Comparison of ENCODE assay signal across 20 cellular contexts in genomic region chr14:38199768-38200167, GRCh38. TPM values are rescaled to one million over a fixed set of nuclear protein-coding genes. Genes with fewer than 3 reads are reported as not detected.
DNase-seq lines count a peak whose midpoint lies in the region; ATAC-seq, FAIRE-seq and TF ChIP-seq lines count a peak whose summit lies in the region.
"Had no signal": no experiment of that assay in that cellular context is flagged by ENCODE, and none has a peak within 500 bp of the region (broad histone marks: within the 10 kb centered on the region; RNA-seq: fewer than 3 reads in every experiment).

No MANE protein-coding gene starts in this region.

- POLR2A ChIA-PET in RWPE1 (lab: Yijun Ruan, JAX; ENCODE audit: low non-redundant PET): no interaction called here

- H3K9me3 ChIP-seq in kidney (ENCODE audit: control insufficient read depth in 1 of 2, low read length in 2 of 2): no peaks in the 10 kb centered on the region
- H3K9me3 ChIP-seq: lower lobe of right lung, SJSA1, uterus had no signal

- no peak overlapping the region for H3K9ac ChIP-seq in kidney (ENCODE audit: low read length in 2 of 2)

- TF ChIP-seq CTCF in GM23338 (conservative IDR thresholded peaks at IDR 0.05; ENCODE audit: low read depth in 2 of 2) (no peak), RWPE1 (conservative IDR thresholded peaks at IDR 0.05; ENCODE audit: low read depth) (no peak), fibroblast of the aortic adventitia (IDR thresholded peaks at IDR 0.05; ENCODE audit: insufficient read depth, low read length) (no peak), kidney (IDR thresholded peaks at IDR 0.05; ENCODE audit: borderline replicate concordance, extremely low read depth, insufficient read depth) (no peak)

- peaks cover 7% of the 10 kb centered on the region for H4K20me1 ChIP-seq in GM23338 (replicated peaks; ENCODE audit: insufficient read depth)

- peaks cover 42% of the 10 kb centered on the region for H3K27me3 Mint-ChIP-seq in GM23338 (ENCODE audit: insufficient read depth, low read depth, poor library complexity)
- H3K27me3 Mint-ChIP-seq: CD4-positive, alpha-beta T cell had no signal

- peak overlapping the region; percentile 21; the same call in 1 of the 3 replicates for H3K4me3 Mint-ChIP-seq in GM23338
- H3K4me3 Mint-ChIP-seq: CD4-positive, alpha-beta T cell; neural crest cell had no signal

- H3K27ac ChIP-seq in GM23338 (ENCODE audit: low read depth) (peak overlapping the region; percentile 89; the same call in 1 of the 2 replicates), RWPE1 (no peak overlapping the region), kidney (ENCODE audit: low read depth in 2 of 2, low read length in 2 of 2) (no peak overlapping the region)
- H3K27ac ChIP-seq: hepatocyte, lower lobe of right lung, PC-9, SJSA1, uterus had no signal

- H3K79me2 ChIP-seq in GM23338 (replicated peaks; ENCODE audit: insufficient read depth): peaks cover 7% of the 10 kb centered on the region
- H3K79me2 ChIP-seq: hepatocyte had no signal

- peaks cover 8% of the 10 kb centered on the region; the same call in 2 of the 3 replicates for H3K9me3 Mint-ChIP-seq in GM23338
- H3K9me3 Mint-ChIP-seq: CD4-positive, alpha-beta T cell had no signal

- H3K4me3 ChIP-seq in GM23338 (peak overlapping the region; percentile 70; the same call in 1 of the 2 replicates), fibroblast of the aortic adventitia (ENCODE audit: low read depth, low read length) (no peak overlapping the region), kidney (ENCODE audit: low read length in 2 of 2) (no peak overlapping the region)
- H3K4me3 ChIP-seq: hepatocyte, lower lobe of right lung, PC-9, SJSA1, uterus had no signal

- peaks cover 60% of the 10 kb centered on the region for H3F3A ChIP-seq in GM23338 (replicated peaks; ENCODE audit: low read depth)

- H3K4me1 ChIP-seq in GM23338 (ENCODE audit: insufficient read depth) (peaks cover 44% of the 10 kb centered on the region), kidney (ENCODE audit: control insufficient read depth in 1 of 2, insufficient read depth in 1 of 2, low read depth in 1 of 2, low read length in 2 of 2) (no peaks in the 10 kb centered on the region)
- H3K4me1 ChIP-seq: lower lobe of right lung, SJSA1, uterus had no signal

- no peak for ATAC-seq in GM23338
- no peak for ATAC-seq in HG03469 (IDR thresholded peaks at IDR 0.05; ENCODE audit: unreplicated experiment)
- ATAC-seq: lower lobe of right lung had no signal

- peak overlapping the region; percentile 29; the same call in 1 of the 2 replicates for H3K4me2 ChIP-seq in GM23338
- H3K4me2 ChIP-seq: hepatocyte, PC-9 had no signal

- CTCF ChIA-PET in RWPE1 (lab: Yijun Ruan, JAX): interaction anchor here (0.7 kb wide), 1 partner anchor 693 kb away, joined by 5 read pairs; no protein-coding TSS in a partner anchor

- H3K4me1 Mint-ChIP-seq in GM23338: peaks cover 58% of the 10 kb centered on the region

- H3K9me2 ChIP-seq in GM23338 (ENCODE audit: insufficient read depth): no peaks in the 10 kb centered on the region

- no peak overlapping the region; the same call in 1 of the 2 replicates for H3K27ac Mint-ChIP-seq in GM23338
- H3K27ac Mint-ChIP-seq: CD4-positive, alpha-beta T cell had no signal

- peaks cover 5% of the 10 kb centered on the region for H3K27me3 ChIP-seq in GM23338 (ENCODE audit: insufficient read depth)
- H3K27me3 ChIP-seq: hepatocyte, SJSA1, uterus had no signal

- intact Hi-C loops in kidney (cut with DNase I): no loop called here

- H3K36me3 ChIP-seq in GM23338 (ENCODE audit: insufficient read depth): peaks cover 49% of the 10 kb centered on the region
- H3K36me3 ChIP-seq in kidney (ENCODE audit: control insufficient read depth in 1 of 2, insufficient read depth in 2 of 2, low read length in 2 of 2): no peaks in the 10 kb centered on the region
- H3K36me3 ChIP-seq: lower lobe of right lung, SJSA1, uterus had no signal

- DNase-seq in AG20443 (ENCODE audit: low spot score): peak; percentile 24
- no peak for DNase-seq in GM23338 (ENCODE audit: low spot score)
- peak; percentile 24 for DNase-seq in RWPE1 (ENCODE audit: low spot score)
- DNase-seq in fibroblast of the aortic adventitia (ENCODE audit: low read depth): peak; percentile 9
- no peak for DNase-seq in activated effector memory CD4-positive, alpha-beta T cell treated with Interleukin-2 at 50 U/mL for 16 hours
- DNase-seq in kidney: no peak
- DNase-seq: activated naive CD4-positive, alpha-beta T cell treated with Interleukin-2 at 50 U/mL for 16 hours; CD4-positive, alpha-beta T cell; central memory CD4-positive, alpha-beta T cell; dermis blood vessel endothelial cell; lower lobe of right lung; NCI-H2081; PC-9; T-helper 1 cell; uterus had no signal

- H3K36me3 Mint-ChIP-seq in GM23338 (ENCODE audit: low read depth): peaks cover 72% of the 10 kb centered on the region

- H2AFZ ChIP-seq in GM23338: no peak overlapping the region
- H2AFZ ChIP-seq: hepatocyte, PC-9 had no signal

- no peak for FAIRE-seq in kidney (lab: Jason Lieb, UNC)
- FAIRE-seq: frontal cortex had no signal

TF ChIP-seq in GM23338, 12 proteins besides CTCF, POLR2A, EP300 and RAD21 (continues in another document):
- TF ChIP-seq ZNF114 (CRISPR knock-in tag; IDR thresholded peaks at IDR 0.05) (no peak), NANOG (IDR thresholded peaks at IDR 0.05; ENCODE audit: borderline replicate concordance) (no peak), EZH2phosphoT487 (IDR thresholded peaks at IDR 0.05; ENCODE audit: unreplicated experiment) (no peak), POLR2AphosphoS5 (IDR thresholded peaks at IDR 0.05; ENCODE audit: low read depth) (0 out of 2 replicates have a peak, but pooled peaks have one; percentile 47), EZH2 (IDR thresholded peaks at IDR 0.05; ENCODE audit: low read depth, unreplicated experiment) (no peak), JUNB (IDR thresholded peaks at IDR 0.05; ENCODE audit: unreplicated experiment) (no peak), ETS1 (IDR thresholded peaks at IDR 0.05) (no peak), CREB1 (CRISPR knock-in tag; IDR thresholded peaks at IDR 0.05; ENCODE audit: low read depth) (0 out of 2 replicates have a peak, but pooled peaks have one; percentile 9), ZNF331 (CRISPR knock-in tag; IDR thresholded peaks at IDR 0.05; ENCODE audit: low read depth) (no peak)

RNA-seq across cellular contexts. Expression of gene SSTR1, which starts 7.9 kb away (rescaled TPM):
- 0.80 and 2.3 TPM in 2 replicates for total RNA-seq in GM23338 (2014; rRNA removed; shearing (Covaris generic))
- polyA plus RNA-seq in GM23338 (2016; fragmentation: Nextera tagmentation; extraction: Ambion mirVana): 0.42 and 0.77 TPM in 2 replicates
- 0.57 and 0.63 TPM in 2 replicates for total RNA-seq in fibroblast of the aortic adventitia (ENCODE audit: low replicate concordance)
- total RNA-seq in kidney: 4.0 TPM
- polyA plus RNA-seq in kidney (ENCODE audit: insufficient read depth, low read depth, low replicate concordance): 1.3 TPM
- total RNA-seq: CD4-positive, alpha-beta T cell; neural crest cell; SJSA1 had no signal

RNA-seq across cellular contexts. Expression of gene CLEC14A, which starts 56.1 kb away (rescaled TPM):
- not detected in 2 replicates for total RNA-seq in GM23338 (2014; rRNA removed; shearing (Covaris generic))
- not detected in 2 replicates for polyA plus RNA-seq in GM23338 (2016; fragmentation: Nextera tagmentation; extraction: Ambion mirVana)
- total RNA-seq in fibroblast of the aortic adventitia (ENCODE audit: low replicate concordance): 0.63 and 4.5 TPM in 2 replicates
- 37.6 TPM for total RNA-seq in kidney
- 22.4 TPM for polyA plus RNA-seq in kidney (ENCODE audit: insufficient read depth, low read depth, low replicate concordance)
- total RNA-seq: CD4-positive, alpha-beta T cell; neural crest cell; SJSA1 had no signal

Comparison
In these comparisons a context has a peak if more than half of its experiments do, and no peak if none do; other contexts are left out.
1. DNase-seq: peak in AG20443 (single experiment), RWPE1 (single experiment) and fibroblast of the aortic adventitia (single experiment); none in GM23338 (single experiment), activated effector memory CD4-positive, alpha-beta T cell treated with Interleukin-2 at 50 U/mL for 16 hours (single experiment) and kidney (single experiment).